In the genomic region with DNA sequence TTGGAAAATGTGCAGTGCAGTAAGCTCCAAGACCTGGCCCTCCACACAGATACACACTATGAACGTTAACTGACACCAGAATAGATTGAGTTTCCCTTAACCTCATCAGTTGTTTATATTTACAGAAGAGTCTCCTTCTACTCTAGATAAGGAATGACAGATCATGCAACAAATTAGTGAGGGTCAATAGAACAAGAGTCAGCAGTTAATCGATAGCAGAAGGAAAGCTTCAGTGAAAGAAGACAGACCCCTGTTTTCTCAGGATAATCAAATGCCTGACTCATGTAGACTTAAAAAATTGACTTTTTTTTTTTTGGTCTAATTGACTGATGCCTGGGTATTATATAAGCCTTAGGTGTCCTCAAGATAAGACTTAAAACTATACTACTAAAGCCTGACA, we compare ENCODE assay signal across 6 cellular contexts.
"Had no signal": no experiment of that assay in that cellular context is flagged by ENCODE, and none has a peak within 500 bp of the region (broad histone marks: within the 10 kb centered on the region; RNA-seq: fewer than 3 reads in every experiment).

No MANE protein-coding gene starts in this region.

- H3K4me3 ChIP-seq: K562 had no signal

- FAIRE-seq: HepG2, HTR-8/SVneo, K562 had no signal

- DNase-seq: IMR-90, KBM-7 had no signal

- H3K27ac ChIP-seq: HL-60 had no signal

- ATAC-seq: HepG2, K562 had no signal
